ENCODE assay signal across 9 cellular contexts in genomic region chr1:165444897-165445370, GRCh38. TPM values are rescaled to one million over a fixed set of nuclear protein-coding genes. Genes with fewer than 3 reads are reported as not detected.
DNase-seq lines count a peak whose midpoint lies in the region; ATAC-seq, FAIRE-seq and TF ChIP-seq lines count a peak whose summit lies in the region.
"Had no signal": no experiment of that assay in that cellular context is flagged by ENCODE, and none has a peak within 500 bp of the region (broad histone marks: within the 10 kb centered on the region; RNA-seq: fewer than 3 reads in every experiment).

Gene RXRG (minus strand): TSS chr1:165445126. CDS start chr1:165444893, 233 bp downstream.

- peak within 1 kb of the TSS; percentile 18 to 60 (median 50) for H3K4me3 ChIP-seq in heart left ventricle

- peaks cover 0 to 26% (median 9%) of the 10 kb centered on the region in 12 donors for H3K4me1 ChIP-seq in heart left ventricle

- no peak for TF ChIP-seq POLR2A in heart left ventricle (IDR thresholded peaks at IDR 0.05)
- no peak for TF ChIP-seq POLR2A in H54 (IDR thresholded peaks at IDR 0.05; ENCODE audit: low read depth, low read length)

- ATAC-seq in heart left ventricle, result peak; percentile 38 to 75 (median 70)
- peak; percentile 56 for ATAC-seq in sciatic nerve

- no peaks in the 10 kb centered on the region for H3K36me3 ChIP-seq in heart left ventricle

- peak within 1 kb of the TSS in 8 of 12 donors; percentile 12 to 76 (median 54) for H3K27ac ChIP-seq in heart left ventricle

- no peak for FAIRE-seq in H54 (lab: Jason Lieb, UNC)

- DNase-seq in NCI-H187 (lab: John Stamatoyannopoulos, UW) (peak; percentile 34 to 38), NCI-H187 treated with DMSO at 0.1 percent for 48 hours (lab: John Stamatoyannopoulos, UW) (no peak), heart left ventricle (peak; percentile 29 to 72 (median 52)), sciatic nerve (ENCODE audit: low spot score) (peak; percentile 61), activated gamma-delta T cell (lab: John Stamatoyannopoulos, UW) (no peak), H54 (ENCODE audit: insufficient read length, low spot score) (no peak), GDM1 (lab: John Stamatoyannopoulos, UW) (no peak)
- DNase-seq in activated CD4-positive, alpha-beta T cell treated with anti-CD3 and anti-CD28 coated beads, Interleukin-2, amount 50 U/mL, for 1 hour, result peak; percentile 6

- 1 to 2% (median 2%) methylated on average over 21 to 33 of the region's 33 CpGs for WGBS in heart left ventricle, 4 donors

- no peaks in the 10 kb centered on the region for H3K9me3 ChIP-seq in heart left ventricle

- peaks cover 0 to 46% (median 0%) of the 10 kb centered on the region in 9 donors for H3K27me3 ChIP-seq in heart left ventricle

- TF ChIP-seq CTCF in heart left ventricle (IDR thresholded peaks at IDR 0.05), result no peak

- intact Hi-C loops in heart left ventricle (cut with DNase I), result loop anchor here in 3 of 10 donors (5.0 kb wide), 2 partner anchors 42 to 47 kb away; no protein-coding TSS in a partner anchor
- intact Hi-C loops in sciatic nerve (cut with DNase I), result no loop called here

RNA-seq across cellular contexts. Expression of gene RXRG, which starts in this region (rescaled TPM):
- 10 to 100 TPM in 1 of 9 donors, 1 to 10 TPM in 8; 1.1 to 11.4 (median 2.6) TPM for total RNA-seq in heart left ventricle
- polyA plus RNA-seq in heart left ventricle, result 1 to 10 TPM in 1 of 2 donors, under 1 TPM in 1; 0.91 to 1.4 TPM
- total RNA-seq in sciatic nerve, result 11.9 TPM
- polyA plus RNA-seq: AG04450 had no signal

Comparison
In these comparisons a context has a peak if more than half of its experiments do, and no peak if none do; other contexts are left out.
1. DNase-seq: peak in NCI-H187 (2 of 2), activated CD4-positive, alpha-beta T cell treated with anti-CD3 and anti-CD28 coated beads, Interleukin-2, amount 50 U/mL, for 1 hour (single experiment), heart left ventricle (5 of 5) and sciatic nerve (single experiment); none in NCI-H187 treated with DMSO at 0.1 percent for 48 hours (single experiment), activated gamma-delta T cell (single experiment), H54 (single experiment) and GDM1 (single experiment).